ENCODE assay signal across 8 cellular contexts in the genomic region with DNA sequence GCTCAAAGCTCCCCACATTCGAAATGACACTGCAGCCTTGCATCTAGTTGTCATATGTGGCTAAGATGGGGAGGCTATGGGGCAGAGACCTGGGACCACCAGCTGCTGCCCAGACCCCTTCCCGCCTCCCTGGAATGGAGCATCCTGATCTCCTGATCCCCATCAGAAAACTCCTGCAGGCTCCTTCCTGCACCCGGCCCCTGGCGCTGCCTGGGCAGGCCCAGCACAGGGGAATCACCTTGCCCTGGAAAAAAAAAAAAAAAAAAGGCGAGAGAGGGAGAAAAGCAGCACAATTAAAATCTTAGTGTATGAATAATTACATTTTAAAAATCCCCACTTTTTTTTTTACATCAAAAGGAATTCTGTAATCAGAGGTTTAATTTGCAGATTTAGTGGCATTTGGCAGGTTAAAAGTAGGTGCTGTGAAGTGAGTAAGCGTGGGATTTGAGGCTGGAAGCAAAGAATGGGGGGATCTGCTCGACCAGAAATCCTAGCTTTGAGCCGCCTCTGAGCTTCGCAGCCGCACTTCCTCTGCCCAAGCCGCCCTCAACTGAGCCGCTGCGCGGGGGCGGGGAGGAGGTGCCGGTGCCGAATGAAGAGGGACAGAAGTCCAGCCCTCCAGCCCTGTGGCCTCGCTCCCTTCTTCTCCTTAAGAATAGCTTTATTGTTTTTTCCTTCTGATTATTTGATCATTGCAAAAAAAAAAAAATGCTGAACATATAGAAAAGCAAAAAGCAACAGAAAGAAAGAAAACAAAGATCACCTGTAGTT. TPM values are rescaled to one million over a fixed set of nuclear protein-coding genes. Genes with fewer than 3 reads are reported as not detected.
DNase-seq lines count a peak whose midpoint lies in the region; ATAC-seq lines count a peak whose summit lies in the region.

No MANE protein-coding gene starts in this region.

- peaks cover 9% of the 10 kb centered on the region; the same call in 1 of the 2 replicates for H3K4me1 ChIP-seq in iPS-20b (ENCODE audit: insufficient read depth, low read length)

- no peaks in the 10 kb centered on the region for H3K36me3 ChIP-seq in iPS-20b (ENCODE audit: insufficient read depth, low read depth, low read length)

- H3K9me3 ChIP-seq in iPS-20b (ENCODE audit: insufficient read depth, low read depth, low read length), result no peaks in the 10 kb centered on the region

- no peaks in the 10 kb centered on the region for H3K4me1 Mint-ChIP-seq in activated CD4-positive, alpha-beta T cell treated with anti-CD3 and anti-CD28 coated beads, Interleukin-2, amount 10 ng/mL, durations not matched to agents 24 days and 14 days
- peaks cover 7% of the 10 kb centered on the region for H3K4me1 Mint-ChIP-seq in activated CD4-positive, alpha-beta T cell treated with anti-CD3 and anti-CD28 coated beads, Interleukin-2, amount 10 ng/mL, durations not matched to agents 7 days and 5 days
- peaks cover 9% of the 10 kb centered on the region for H3K4me1 Mint-ChIP-seq in activated CD8-positive, alpha-beta T cell treated with anti-CD3 and anti-CD28 coated beads, Interleukin-2, amount 10 ng/mL, durations not matched to agents 7 days and 5 days (ENCODE audit: low read depth)
- peaks cover 19% of the 10 kb centered on the region for H3K4me1 Mint-ChIP-seq in stimulated activated memory B cell treated with anti-CD40 and anti-IgM and Interleukin-4, amounts not matched to agents 10 μg/mL and 1 μg/mL and 100 μg/mL, for 72 hours

- H3K4me3 ChIP-seq in iPS-20b (ENCODE audit: low read length), result peak overlapping the region; percentile 45

- intact Hi-C loops in activated CD4-positive, alpha-beta T cell treated with anti-CD3 and anti-CD28 coated beads, Interleukin-2, amount 10 ng/mL, durations not matched to agents 24 days and 14 days (cut with micrococcal nuclease), result no loop called here

- peaks cover 54% of the 10 kb centered on the region for H3K27me3 Mint-ChIP-seq in activated CD4-positive, alpha-beta T cell treated with anti-CD3 and anti-CD28 coated beads, Interleukin-2, amount 10 ng/mL, durations not matched to agents 24 days and 14 days
- H3K27me3 Mint-ChIP-seq in activated CD4-positive, alpha-beta T cell treated with anti-CD3 and anti-CD28 coated beads, Interleukin-2, amount 10 ng/mL, durations not matched to agents 7 days and 5 days, result peaks cover 49% of the 10 kb centered on the region
- peaks cover 51% of the 10 kb centered on the region for H3K27me3 Mint-ChIP-seq in activated CD8-positive, alpha-beta T cell treated with anti-CD3 and anti-CD28 coated beads, Interleukin-2, amount 10 ng/mL, durations not matched to agents 7 days and 5 days (ENCODE audit: low read depth)
- peaks cover 52% of the 10 kb centered on the region for H3K27me3 Mint-ChIP-seq in stimulated activated memory B cell treated with anti-CD40 and anti-IgM and Interleukin-4, amounts not matched to agents 10 μg/mL and 1 μg/mL and 100 μg/mL, for 72 hours

- peak; percentile 70 for DNase-seq in activated CD4-positive, alpha-beta T cell treated with anti-CD3 and anti-CD28 coated beads, Interleukin-2, amount 10 ng/mL, durations not matched to agents 24 days and 14 days
- DNase-seq in activated CD4-positive, alpha-beta T cell treated with anti-CD3 and anti-CD28 coated beads, Interleukin-2, amount 10 ng/mL, durations not matched to agents 7 days and 5 days, result no peak
- DNase-seq in activated CD8-positive, alpha-beta T cell treated with anti-CD3 and anti-CD28 coated beads, Interleukin-2, amount 10 ng/mL, durations not matched to agents 7 days and 5 days, result peak; percentile 35
- no peak for DNase-seq in NCI-H2196 (lab: John Stamatoyannopoulos, UW; ENCODE audit: unreplicated experiment)

- peak overlapping the region; percentile 24 for H3K4me3 Mint-ChIP-seq in activated CD4-positive, alpha-beta T cell treated with anti-CD3 and anti-CD28 coated beads, Interleukin-2, amount 10 ng/mL, durations not matched to agents 24 days and 14 days
- H3K4me3 Mint-ChIP-seq in activated CD4-positive, alpha-beta T cell treated with anti-CD3 and anti-CD28 coated beads, Interleukin-2, amount 10 ng/mL, durations not matched to agents 7 days and 5 days, result no peak overlapping the region
- H3K4me3 Mint-ChIP-seq in activated CD8-positive, alpha-beta T cell treated with anti-CD3 and anti-CD28 coated beads, Interleukin-2, amount 10 ng/mL, durations not matched to agents 7 days and 5 days, result peak overlapping the region; percentile 30
- H3K4me3 Mint-ChIP-seq in stimulated activated memory B cell treated with anti-CD40 and anti-IgM and Interleukin-4, amounts not matched to agents 10 μg/mL and 1 μg/mL and 100 μg/mL, for 72 hours, result no peak overlapping the region

- H3K9me3 Mint-ChIP-seq in activated CD4-positive, alpha-beta T cell treated with anti-CD3 and anti-CD28 coated beads, Interleukin-2, amount 10 ng/mL, durations not matched to agents 24 days and 14 days, result no peaks in the 10 kb centered on the region
- H3K9me3 Mint-ChIP-seq in activated CD4-positive, alpha-beta T cell treated with anti-CD3 and anti-CD28 coated beads, Interleukin-2, amount 10 ng/mL, durations not matched to agents 7 days and 5 days, result no peaks in the 10 kb centered on the region
- H3K9me3 Mint-ChIP-seq in activated CD8-positive, alpha-beta T cell treated with anti-CD3 and anti-CD28 coated beads, Interleukin-2, amount 10 ng/mL, durations not matched to agents 7 days and 5 days (ENCODE audit: insufficient read depth), result no peaks in the 10 kb centered on the region
- no peaks in the 10 kb centered on the region for H3K9me3 Mint-ChIP-seq in stimulated activated memory B cell treated with anti-CD40 and anti-IgM and Interleukin-4, amounts not matched to agents 10 μg/mL and 1 μg/mL and 100 μg/mL, for 72 hours

- H3K27ac ChIP-seq in iPS-20b (ENCODE audit: low read length), result no peak overlapping the region

- H3K9ac ChIP-seq in iPS-20b (ENCODE audit: low read depth, low read length), result peak overlapping the region; percentile 26; the same call in 1 of the 2 replicates

- CTCF ChIA-PET in activated CD4-positive, alpha-beta T cell treated with anti-CD3 and anti-CD28 coated beads, Interleukin-2, amount 10 ng/mL, durations not matched to agents 7 days and 5 days (lab: Charles Lee), result interaction anchor here (0.7 to 0.8 kb wide), 2 partner anchors 10 to 41 kb away, joined by 3 read pairs; no protein-coding TSS in a partner anchor
- CTCF ChIA-PET in activated CD8-positive, alpha-beta T cell treated with anti-CD3 and anti-CD28 coated beads, Interleukin-2, amount 10 ng/mL, durations not matched to agents 7 days and 5 days (lab: Charles Lee), result interaction anchor here (1.0 to 1.7 kb wide), 3 partner anchors 8 to 11 kb away, joined by 3 to 10 read pairs (median 4); no protein-coding TSS in a partner anchor

- H3K27ac Mint-ChIP-seq in activated CD4-positive, alpha-beta T cell treated with anti-CD3 and anti-CD28 coated beads, Interleukin-2, amount 10 ng/mL, durations not matched to agents 24 days and 14 days, result no peak overlapping the region
- no peak overlapping the region for H3K27ac Mint-ChIP-seq in activated CD4-positive, alpha-beta T cell treated with anti-CD3 and anti-CD28 coated beads, Interleukin-2, amount 10 ng/mL, durations not matched to agents 7 days and 5 days
- H3K27ac Mint-ChIP-seq in activated CD8-positive, alpha-beta T cell treated with anti-CD3 and anti-CD28 coated beads, Interleukin-2, amount 10 ng/mL, durations not matched to agents 7 days and 5 days, result no peak overlapping the region
- no peak overlapping the region for H3K27ac Mint-ChIP-seq in stimulated activated memory B cell treated with anti-CD40 and anti-IgM and Interleukin-4, amounts not matched to agents 10 μg/mL and 1 μg/mL and 100 μg/mL, for 72 hours

- ATAC-seq in activated CD8-positive, alpha-beta T cell treated with anti-CD3 and anti-CD28 coated beads, Interleukin-2, amount 10 ng/mL, durations not matched to agents 7 days and 5 days, result no peak
- peak; percentile 62 for ATAC-seq in stimulated activated memory B cell treated with anti-CD40 and anti-IgM and Interleukin-4, amounts not matched to agents 10 μg/mL and 1 μg/mL and 100 μg/mL, for 72 hours
- ATAC-seq in HG03520 (IDR thresholded peaks at IDR 0.05; ENCODE audit: unreplicated experiment) (no peak), HG02610 (IDR thresholded peaks at IDR 0.05; ENCODE audit: unreplicated experiment) (no peak)

- H3K36me3 Mint-ChIP-seq in activated CD4-positive, alpha-beta T cell treated with anti-CD3 and anti-CD28 coated beads, Interleukin-2, amount 10 ng/mL, durations not matched to agents 24 days and 14 days (ENCODE audit: low read depth), result no peaks in the 10 kb centered on the region
- H3K36me3 Mint-ChIP-seq in activated CD4-positive, alpha-beta T cell treated with anti-CD3 and anti-CD28 coated beads, Interleukin-2, amount 10 ng/mL, durations not matched to agents 7 days and 5 days (ENCODE audit: low read depth), result no peaks in the 10 kb centered on the region
- H3K36me3 Mint-ChIP-seq in activated CD8-positive, alpha-beta T cell treated with anti-CD3 and anti-CD28 coated beads, Interleukin-2, amount 10 ng/mL, durations not matched to agents 7 days and 5 days (ENCODE audit: low read depth), result no peaks in the 10 kb centered on the region
- H3K36me3 Mint-ChIP-seq in stimulated activated memory B cell treated with anti-CD40 and anti-IgM and Interleukin-4, amounts not matched to agents 10 μg/mL and 1 μg/mL and 100 μg/mL, for 72 hours, result no peaks in the 10 kb centered on the region

- H3K27me3 ChIP-seq in iPS-20b (ENCODE audit: insufficient read depth, low read length), result peaks cover 33% of the 10 kb centered on the region

- POLR2A ChIA-PET in activated CD4-positive, alpha-beta T cell treated with anti-CD3 and anti-CD28 coated beads, Interleukin-2, amount 10 ng/mL, durations not matched to agents 7 days and 5 days (lab: Charles Lee), result no interaction called here
- POLR2A ChIA-PET in activated CD8-positive, alpha-beta T cell treated with anti-CD3 and anti-CD28 coated beads, Interleukin-2, amount 10 ng/mL, durations not matched to agents 7 days and 5 days (lab: Charles Lee), result no interaction called here

RNA-seq across cellular contexts. Expression of a gene that starts 30.0 kb away (rescaled TPM):
- total RNA-seq in activated CD4-positive, alpha-beta T cell treated with anti-CD3 and anti-CD28 coated beads, Interleukin-2, amount 10 ng/mL, durations not matched to agents 24 days and 14 days, result 0.17 and 0.49 TPM in 2 replicates
- total RNA-seq in activated CD4-positive, alpha-beta T cell treated with anti-CD3 and anti-CD28 coated beads, Interleukin-2, amount 10 ng/mL, durations not matched to agents 7 days and 5 days, result under 1 TPM; 0.06 to 0.25 TPM
- total RNA-seq in activated CD8-positive, alpha-beta T cell treated with anti-CD3 and anti-CD28 coated beads, Interleukin-2, amount 10 ng/mL, durations not matched to agents 7 days and 5 days, result not detected

Comparison
In these comparisons a context has a peak if more than half of its experiments do, and no peak if none do; other contexts are left out.
1. DNase-seq: peak in activated CD4-positive, alpha-beta T cell treated with anti-CD3 and anti-CD28 coated beads, Interleukin-2, amount 10 ng/mL, durations not matched to agents 24 days and 14 days (single experiment) and activated CD8-positive, alpha-beta T cell treated with anti-CD3 and anti-CD28 coated beads, Interleukin-2, amount 10 ng/mL, durations not matched to agents 7 days and 5 days (single experiment); none in activated CD4-positive, alpha-beta T cell treated with anti-CD3 and anti-CD28 coated beads, Interleukin-2, amount 10 ng/mL, durations not matched to agents 7 days and 5 days (single experiment) and NCI-H2196 (single experiment).
2. H3K4me3 Mint-ChIP-seq: peak in activated CD4-positive, alpha-beta T cell treated with anti-CD3 and anti-CD28 coated beads, Interleukin-2, amount 10 ng/mL, durations not matched to agents 24 days and 14 days (single experiment) and activated CD8-positive, alpha-beta T cell treated with anti-CD3 and anti-CD28 coated beads, Interleukin-2, amount 10 ng/mL, durations not matched to agents 7 days and 5 days (single experiment); none in activated CD4-positive, alpha-beta T cell treated with anti-CD3 and anti-CD28 coated beads, Interleukin-2, amount 10 ng/mL, durations not matched to agents 7 days and 5 days (single experiment) and stimulated activated memory B cell treated with anti-CD40 and anti-IgM and Interleukin-4, amounts not matched to agents 10 μg/mL and 1 μg/mL and 100 μg/mL, for 72 hours (single experiment).